Comparison of ENCODE assay signal across 10 cellular contexts in genomic region chr19:45090598-45090997, GRCh38. TPM values are rescaled to one million over a fixed set of nuclear protein-coding genes. Genes with fewer than 3 reads are reported as not detected.
DNase-seq lines count a peak whose midpoint lies in the region; TF ChIP-seq lines count a peak whose summit lies in the region.
"Had no signal": no experiment of that assay in that cellular context is flagged by ENCODE, and none has a peak within 500 bp of the region (broad histone marks: within the 10 kb centered on the region; RNA-seq: fewer than 3 reads in every experiment).

No MANE protein-coding gene starts in this region.

- peak overlapping the region; percentile 88 for H3K4me2 ChIP-seq in fibroblast of lung (ENCODE audit: extremely low read depth, insufficient read depth, low read length)
- H3K4me2 ChIP-seq in smooth muscle cell: peak overlapping the region; percentile 70

- peak overlapping the region in 3 of 4 donors; percentile 32 to 91 (median 78) for H3K27ac ChIP-seq in Peyer's patch
- peak overlapping the region; percentile 44 for H3K27ac ChIP-seq in fibroblast of lung (ENCODE audit: insufficient read depth, low read length)
- H3K27ac ChIP-seq in smooth muscle cell (ENCODE audit: low read depth): peak overlapping the region; percentile 2

- H2AFZ ChIP-seq in fibroblast of lung (ENCODE audit: low read length): no peak overlapping the region
- no peak overlapping the region for H2AFZ ChIP-seq in smooth muscle cell (ENCODE audit: low read depth)

- H3K4me1 ChIP-seq in Peyer's patch: peaks cover 0 to 48% (median 14%) of the 10 kb centered on the region in 4 donors
- H3K4me1 ChIP-seq in fibroblast of lung (ENCODE audit: control insufficient read depth, extremely low read depth, insufficient read depth, low read length): peaks cover 20% of the 10 kb centered on the region
- H3K4me1 ChIP-seq in smooth muscle cell (ENCODE audit: low read depth): peaks cover 10% of the 10 kb centered on the region

- H3K36me3 ChIP-seq in Peyer's patch: peaks cover 0 to 6% (median 0%) of the 10 kb centered on the region in 3 donors
- H3K36me3 ChIP-seq in fibroblast of lung (ENCODE audit: control insufficient read depth, insufficient read depth, low read length): peaks cover 9% of the 10 kb centered on the region
- no peaks in the 10 kb centered on the region for H3K36me3 ChIP-seq in smooth muscle cell (ENCODE audit: low read depth)

- WGBS in smooth muscle cell (ENCODE audit: low lambda C conversion rate): 86% methylated on average over 5 of the region's 5 CpGs

- peaks cover 8% of the 10 kb centered on the region for H3F3A ChIP-seq in smooth muscle cell (ENCODE audit: low read depth)

- H3K9me3 ChIP-seq in Peyer's patch (no peaks in the 10 kb centered on the region), fibroblast of lung (ENCODE audit: control insufficient read depth, insufficient read depth, low read depth, low read length) (no peaks in the 10 kb centered on the region), smooth muscle cell (replicated peaks; ENCODE audit: low read depth) (no peaks in the 10 kb centered on the region)

- no peak for TF ChIP-seq CTCF in Peyer's patch (IDR thresholded peaks at IDR 0.05)
- no peak for TF ChIP-seq CTCF in fibroblast of lung (conservative IDR thresholded peaks at IDR 0.05 in 1 of 2, IDR thresholded peaks at IDR 0.05 in 1 of 2; ENCODE audit: low read depth in 1 of 2, low read length in 2 of 2)
- no peak for TF ChIP-seq CTCF in smooth muscle cell (IDR thresholded peaks at IDR 0.05; ENCODE audit: borderline replicate concordance, insufficient read depth, poor library complexity, severe bottlenecking)

- H3K27me3 ChIP-seq in Peyer's patch (no peaks in the 10 kb centered on the region), fibroblast of lung (ENCODE audit: control insufficient read depth, insufficient read depth, low read length) (no peaks in the 10 kb centered on the region), smooth muscle cell (ENCODE audit: low read depth) (no peaks in the 10 kb centered on the region)

- peak in 2 of 3 donors; percentile 56 to 59 for DNase-seq in Peyer's patch
- DNase-seq in fibroblast of lung (ENCODE audit: low read depth in 2 of 2): no peak
- DNase-seq in smooth muscle cell (lab: John Stamatoyannopoulos, UW; ENCODE audit: unreplicated experiment): no peak
- DNase-seq in medulla oblongata (ENCODE audit: extremely low spot score): no peak
- DNase-seq in NCI-H1105 (lab: John Stamatoyannopoulos, UW): no peak
- no peak for DNase-seq in NCI-H2029 (lab: John Stamatoyannopoulos, UW)
- DNase-seq: activated CD4-positive, alpha-beta T cell treated with anti-CD3 and anti-CD28 coated beads, Interleukin-2, amount 50 U/mL, for 1 hour; central memory CD4-positive, alpha-beta T cell; midbrain; NK-92 treated with Interleukin-12 subunit alpha and Interleukin-12 subunit beta, amount 100 ng/mL, for 24 hours had no signal

- H3K4me3 ChIP-seq in Peyer's patch: peak overlapping the region in 3 of 4 donors; percentile 94 to 100 (median 99)
- peak overlapping the region in 2 of 4 experiments; percentile 68 to 94 for H3K4me3 ChIP-seq in fibroblast of lung (replicated peaks in 1 of 4; ENCODE audit: control extremely low read depth in 1 of 4, insufficient read depth in 1 of 4, low read depth in 3 of 4, low read length in 4 of 4)
- no peak overlapping the region for H3K4me3 ChIP-seq in smooth muscle cell

- no peak for TF ChIP-seq POLR2A in Peyer's patch (IDR thresholded peaks at IDR 0.05)

- H3K79me2 ChIP-seq in fibroblast of lung (ENCODE audit: control insufficient read depth, insufficient read depth, low read length) (peaks cover 28% of the 10 kb centered on the region), smooth muscle cell (ENCODE audit: low read depth) (peaks cover 31% of the 10 kb centered on the region)

- no peaks in the 10 kb centered on the region for H4K20me1 ChIP-seq in fibroblast of lung (ENCODE audit: control insufficient read depth, extremely low read depth, insufficient read depth, low read length)
- peaks cover 26% of the 10 kb centered on the region for H4K20me1 ChIP-seq in smooth muscle cell (ENCODE audit: low read depth)

- no peak overlapping the region for H3K9ac ChIP-seq in fibroblast of lung (ENCODE audit: insufficient read depth, low read length)
- no peak overlapping the region for H3K9ac ChIP-seq in smooth muscle cell (ENCODE audit: low read depth)

RNA-seq across cellular contexts. Expression of gene PPP1R37, which starts 2.4 kb away (rescaled TPM):
- total RNA-seq in Peyer's patch (10 to 100 TPM; 41.8 to 75.1 (median 54.2) TPM), fibroblast of lung (34.4 and 36.0 TPM in 2 replicates), smooth muscle cell (11.7 and 19.2 TPM in 2 replicates)
- polyA plus RNA-seq in fibroblast of lung (11.3 and 12.3 TPM in 2 replicates), smooth muscle cell (8.2 and 8.7 TPM in 2 replicates)
- 20.1 and 25.3 TPM in 2 replicates for polyA plus RNA-seq in fibroblast of lung (2012)
- polyA minus RNA-seq in fibroblast of lung (ENCODE audit: low replicate concordance): 14.0 and 19.4 TPM in 2 replicates

RNA-seq across cellular contexts. Expression of gene GEMIN7, which starts 11.5 kb away (rescaled TPM):
- 10 to 100 TPM in 3 of 4 donors, not detected in 1; 28.7 to 34.2 (median 29.6) TPM for total RNA-seq in Peyer's patch
- total RNA-seq in fibroblast of lung: 12.3 and 15.7 TPM in 2 replicates
- polyA plus RNA-seq in fibroblast of lung: 18.0 and 19.0 TPM in 2 replicates
- 24.7 and 31.4 TPM in 2 replicates for polyA plus RNA-seq in fibroblast of lung (2012)
- 4.3 and 17.5 TPM in 2 replicates for polyA minus RNA-seq in fibroblast of lung (ENCODE audit: low replicate concordance)
- total RNA-seq in smooth muscle cell: 29.4 and 50.6 TPM in 2 replicates
- 66.5 and 67.0 TPM in 2 replicates for polyA plus RNA-seq in smooth muscle cell

RNA-seq across cellular contexts. Expression of gene ZNF296, which starts 14.3 kb away (rescaled TPM):
- 1 to 10 TPM in 3 of 4 donors, not detected in 1; 2.1 to 5.5 (median 5.4) TPM for total RNA-seq in Peyer's patch
- not detected in 2 replicates for total RNA-seq in fibroblast of lung
- polyA plus RNA-seq in fibroblast of lung: 0.03 and 0.08 TPM in 2 replicates
- polyA plus RNA-seq in fibroblast of lung (2012): 0.23 and 0.58 TPM in 2 replicates
- 0.19 and 0.24 TPM in 2 replicates for polyA minus RNA-seq in fibroblast of lung (ENCODE audit: low replicate concordance)
- total RNA-seq in smooth muscle cell: 1.1 TPM in 1 of 2 replicates, not detected in the other
- polyA plus RNA-seq in smooth muscle cell: 0.21 and 1.7 TPM in 2 replicates

RNA-seq across cellular contexts. Expression of gene CLASRP, which starts 51.8 kb away (rescaled TPM):
- 100 to 1,000 TPM in 3 of 4 donors, 10 to 100 TPM in 1; 94.2 to 310 (median 147) TPM for total RNA-seq in Peyer's patch
- 12.1 and 15.7 TPM in 2 replicates for total RNA-seq in fibroblast of lung
- 12.1 and 17.9 TPM in 2 replicates for polyA plus RNA-seq in fibroblast of lung
- 32.3 and 34.1 TPM in 2 replicates for polyA plus RNA-seq in fibroblast of lung (2012)
- 25.2 and 25.9 TPM in 2 replicates for polyA minus RNA-seq in fibroblast of lung (ENCODE audit: low replicate concordance)
- 34.6 and 54.0 TPM in 2 replicates for total RNA-seq in smooth muscle cell
- 24.3 and 34.3 TPM in 2 replicates for polyA plus RNA-seq in smooth muscle cell

Comparison
In these comparisons a context has a peak if more than half of its experiments do, and no peak if none do; other contexts are left out.
1. DNase-seq: peak in Peyer's patch (2 of 3); none in fibroblast of lung (0 of 2), smooth muscle cell (single experiment), medulla oblongata (single experiment), NCI-H1105 (single experiment) and NCI-H2029 (single experiment).
2. H3K27ac ChIP-seq: peak in every context shown above with its lines; median percentile 78 in Peyer's patch; 44 in fibroblast of lung; 2 in smooth muscle cell.